ENCODE assay signal across 30 cellular contexts in genomic region chr1:153798468-153798780, GRCh38. TPM values are rescaled to one million over a fixed set of nuclear protein-coding genes. Genes with fewer than 3 reads are reported as not detected.
A peak's percentile ranks its signal among the peaks of the same experiment; 100 is the strongest.
DNase-seq lines count a peak whose midpoint lies in the region; ATAC-seq and TF ChIP-seq lines count a peak whose summit lies in the region.
"Had no signal": no experiment of that assay in that cellular context is flagged by ENCODE, and none has a peak within 500 bp of the region (broad histone marks: within the 10 kb centered on the region; RNA-seq: fewer than 3 reads in every experiment).

No MANE protein-coding gene starts in this region.

- TF ChIP-seq CTCF in osteocyte (IDR thresholded peaks at IDR 0.05) (no peak), progenitor cell of endocrine pancreas (IDR thresholded peaks at IDR 0.05; ENCODE audit: unreplicated experiment) (no peak), WERI-Rb-1 (IDR thresholded peaks at IDR 0.05; ENCODE audit: low read depth, low read length) (no peak)

- DNase-seq in activated CD4-positive, alpha-beta T cell treated with anti-CD3 and anti-CD28 coated beads, Interleukin-2, amount 10 ng/mL, durations not matched to agents 7 days and 5 days, result no peak
- DNase-seq in activated CD4-positive, alpha-beta T cell treated with anti-CD3 and anti-CD28 coated beads for 4 hours, result no peak
- no peak for DNase-seq in CD4-positive, alpha-beta memory T cell
- no peak for DNase-seq in osteocyte (ENCODE audit: extremely low spot score, unreplicated experiment)
- DNase-seq in progenitor cell of endocrine pancreas (ENCODE audit: low spot score, unreplicated experiment), result no peak
- DNase-seq in caudate nucleus (lab: John Stamatoyannopoulos, UW), result no peak
- DNase-seq in WERI-Rb-1, result no peak
- DNase-seq: Caco-2; cortex of kidney; DMS79 treated with DMSO at 0.1 percent for 48 hours; GOT3; hypothalamus; Kasumi-1; left lung; naive thymus-derived CD8-positive, alpha-beta T cell; NCI-H1694; NCI-H2171 treated with DMSO at 0.1 percent for 48 hours; NCI-H524 treated with DMSO at 0.1 percent for 48 hours; NK-92 treated with Interleukin-12 subunit alpha and Interleukin-12 subunit beta, amount 100 ng/mL, for 24 hours; pancreas; SJCRH30; spleen; stimulated activated CD4-positive, alpha-beta T cell treated with anti-CD3 and anti-CD28 coated beads, Interleukin-4, amount 100 ng/mL, for 24 hours; trophoblast cell had no signal

- H3K36me3 ChIP-seq in CD4-positive, alpha-beta memory T cell (ENCODE audit: insufficient read depth, low read length), result no peaks in the 10 kb centered on the region
- H3K36me3 ChIP-seq in WERI-Rb-1, result peaks cover 6% of the 10 kb centered on the region
- H3K36me3 ChIP-seq: adrenal gland, pancreas, Peyer's patch, right atrium auricular region, SJCRH30 had no signal

- peaks cover 43% of the 10 kb centered on the region for H3K4me1 Mint-ChIP-seq in activated CD4-positive, alpha-beta T cell treated with anti-CD3 and anti-CD28 coated beads, Interleukin-2, amount 10 ng/mL, durations not matched to agents 7 days and 5 days
- peaks cover 2 to 18% (median 9%) of the 10 kb centered on the region in 4 donors for H3K4me1 Mint-ChIP-seq in CD4-positive, alpha-beta memory T cell
- peaks cover 5% of the 10 kb centered on the region for H3K4me1 Mint-ChIP-seq in activated T-helper 17 cell treated with anti-CD3 and anti-CD28 coated beads, Interleukin-2, amount 50 U/mL, for 72 hours
- peaks cover 5% of the 10 kb centered on the region for H3K4me1 Mint-ChIP-seq in osteocyte (ENCODE audit: unreplicated experiment)
- H3K4me1 Mint-ChIP-seq in progenitor cell of endocrine pancreas (ENCODE audit: low read depth), result peaks cover 9% of the 10 kb centered on the region

- H3K9me3 Mint-ChIP-seq in activated CD4-positive, alpha-beta T cell treated with anti-CD3 and anti-CD28 coated beads, Interleukin-2, amount 10 ng/mL, durations not matched to agents 7 days and 5 days, result no peaks in the 10 kb centered on the region
- H3K9me3 Mint-ChIP-seq in CD4-positive, alpha-beta memory T cell, result no peaks in the 10 kb centered on the region
- no peaks in the 10 kb centered on the region for H3K9me3 Mint-ChIP-seq in activated T-helper 17 cell treated with anti-CD3 and anti-CD28 coated beads, Interleukin-2, amount 50 U/mL, for 72 hours
- H3K9me3 Mint-ChIP-seq in osteocyte (ENCODE audit: unreplicated experiment) (no peaks in the 10 kb centered on the region), progenitor cell of endocrine pancreas (ENCODE audit: low read depth) (no peaks in the 10 kb centered on the region)
- H3K9me3 Mint-ChIP-seq: naive thymus-derived CD8-positive, alpha-beta T cell had no signal

- H3K27me3 Mint-ChIP-seq in activated CD4-positive, alpha-beta T cell treated with anti-CD3 and anti-CD28 coated beads, Interleukin-2, amount 10 ng/mL, durations not matched to agents 7 days and 5 days, result no peaks in the 10 kb centered on the region
- H3K27me3 Mint-ChIP-seq in CD4-positive, alpha-beta memory T cell, result no peaks in the 10 kb centered on the region
- no peaks in the 10 kb centered on the region for H3K27me3 Mint-ChIP-seq in activated T-helper 17 cell treated with anti-CD3 and anti-CD28 coated beads, Interleukin-2, amount 50 U/mL, for 72 hours
- H3K27me3 Mint-ChIP-seq in osteocyte (ENCODE audit: unreplicated experiment) (no peaks in the 10 kb centered on the region), progenitor cell of endocrine pancreas (no peaks in the 10 kb centered on the region)
- H3K27me3 Mint-ChIP-seq: B cell; naive thymus-derived CD8-positive, alpha-beta T cell had no signal

- H3K27ac Mint-ChIP-seq in activated CD4-positive, alpha-beta T cell treated with anti-CD3 and anti-CD28 coated beads, Interleukin-2, amount 10 ng/mL, durations not matched to agents 7 days and 5 days, result peak overlapping the region; percentile 58
- H3K27ac Mint-ChIP-seq in CD4-positive, alpha-beta memory T cell, result peak overlapping the region in 6 of 7 donors; percentile 4 to 77 (median 39)
- peak overlapping the region; percentile 24 for H3K27ac Mint-ChIP-seq in activated T-helper 17 cell treated with anti-CD3 and anti-CD28 coated beads, Interleukin-2, amount 50 U/mL, for 72 hours
- H3K27ac Mint-ChIP-seq in osteocyte (ENCODE audit: unreplicated experiment) (peak overlapping the region; percentile 3), progenitor cell of endocrine pancreas (no peak overlapping the region)
- H3K27ac Mint-ChIP-seq: B cell had no signal

- no peak overlapping the region for H3K4me3 ChIP-seq in CD4-positive, alpha-beta memory T cell (ENCODE audit: low read length in 2 of 2)
- no peak overlapping the region for H3K4me3 ChIP-seq in WERI-Rb-1 (ENCODE audit: low read depth, low read length)
- H3K4me3 ChIP-seq: adrenal gland, gastroesophageal sphincter, left lung, pancreas, Peyer's patch, right atrium auricular region, SJCRH30, spleen had no signal

- H3K27ac ChIP-seq in CD4-positive, alpha-beta memory T cell (ENCODE audit: low read depth, low read length), result no peak overlapping the region
- H3K27ac ChIP-seq in caudate nucleus (ENCODE audit: low read depth, low read length), result no peak overlapping the region
- H3K27ac ChIP-seq in WERI-Rb-1, result no peak overlapping the region
- H3K27ac ChIP-seq: adrenal gland, gastroesophageal sphincter, left lung, pancreas, Peyer's patch, right atrium auricular region, SJCRH30, spleen had no signal

- intact Hi-C loops in CD4-positive, alpha-beta memory T cell (cut with micrococcal nuclease), result no loop called here

- POLR2A ChIA-PET in activated CD4-positive, alpha-beta T cell treated with anti-CD3 and anti-CD28 coated beads, Interleukin-2, amount 10 ng/mL, durations not matched to agents 7 days and 5 days (lab: Charles Lee), result no interaction called here
- POLR2A ChIA-PET in CD4-positive, alpha-beta memory T cell (lab: Charles Lee; ENCODE audit: partially characterized antibody), result interaction anchor here (1.0 to 3.6 kb wide), 6 partner anchors 125 to 192 kb away, joined by 3 to 17 read pairs (median 6); partner anchors contain the start of genes DENND4B, GATAD2B, RAB13 and RPS27

- CTCF ChIA-PET in activated CD4-positive, alpha-beta T cell treated with anti-CD3 and anti-CD28 coated beads, Interleukin-2, amount 10 ng/mL, durations not matched to agents 7 days and 5 days (lab: Charles Lee), result interaction anchor here (0.8 to 0.9 kb wide), 2 partner anchors 16 to 65 kb away, joined by 3 to 4 read pairs; no protein-coding TSS in a partner anchor
- CTCF ChIA-PET in CD4-positive, alpha-beta memory T cell (lab: Charles Lee; ENCODE audit: partially characterized antibody), result interaction anchor here (1.1 to 9.6 kb wide), 7 partner anchors 16 to 189 kb away, joined by 3 to 169 read pairs (median 4); partner anchors contain the start of genes CREB3L4, DENND4B, RAB13 and RPS27

- no peak overlapping the region for H3K4me3 Mint-ChIP-seq in activated CD4-positive, alpha-beta T cell treated with anti-CD3 and anti-CD28 coated beads, Interleukin-2, amount 10 ng/mL, durations not matched to agents 7 days and 5 days
- no peak overlapping the region for H3K4me3 Mint-ChIP-seq in CD4-positive, alpha-beta memory T cell
- H3K4me3 Mint-ChIP-seq in activated T-helper 17 cell treated with anti-CD3 and anti-CD28 coated beads, Interleukin-2, amount 50 U/mL, for 72 hours, result no peak overlapping the region
- H3K4me3 Mint-ChIP-seq in osteocyte (ENCODE audit: unreplicated experiment) (no peak overlapping the region), progenitor cell of endocrine pancreas (ENCODE audit: low read depth) (no peak overlapping the region)
- H3K4me3 Mint-ChIP-seq: B cell; naive thymus-derived CD8-positive, alpha-beta T cell had no signal

- no peak for ATAC-seq in activated T-helper 17 cell treated with anti-CD3 and anti-CD28 coated beads, Interleukin-2, amount 50 U/mL, for 72 hours (replicated peaks)
- ATAC-seq: gastroesophageal sphincter; left lung; naive thymus-derived CD8-positive, alpha-beta T cell; pancreas had no signal

- H3K9me3 ChIP-seq in CD4-positive, alpha-beta memory T cell (ENCODE audit: control insufficient read depth in 1 of 2, low read length in 2 of 2), result no peaks in the 10 kb centered on the region
- H3K9me3 ChIP-seq in WERI-Rb-1 (ENCODE audit: severe bottlenecking), result no peaks in the 10 kb centered on the region
- H3K9me3 ChIP-seq: adrenal gland, Caco-2, gastroesophageal sphincter, left lung, pancreas, Peyer's patch, right atrium auricular region, SJCRH30, spleen had no signal

- peaks cover 11% of the 10 kb centered on the region for H3K36me3 Mint-ChIP-seq in activated CD4-positive, alpha-beta T cell treated with anti-CD3 and anti-CD28 coated beads, Interleukin-2, amount 10 ng/mL, durations not matched to agents 7 days and 5 days (ENCODE audit: low read depth)
- H3K36me3 Mint-ChIP-seq in CD4-positive, alpha-beta memory T cell, result no peaks in the 10 kb centered on the region
- no peaks in the 10 kb centered on the region for H3K36me3 Mint-ChIP-seq in activated T-helper 17 cell treated with anti-CD3 and anti-CD28 coated beads, Interleukin-2, amount 50 U/mL, for 72 hours (ENCODE audit: low read depth)
- peaks cover 3% of the 10 kb centered on the region for H3K36me3 Mint-ChIP-seq in osteocyte (ENCODE audit: unreplicated experiment)
- no peaks in the 10 kb centered on the region for H3K36me3 Mint-ChIP-seq in progenitor cell of endocrine pancreas (ENCODE audit: insufficient read depth)

- H3K4me1 ChIP-seq in CD4-positive, alpha-beta memory T cell (ENCODE audit: insufficient read depth, low read length), result no peaks in the 10 kb centered on the region
- H3K4me1 ChIP-seq: Caco-2, pancreas, SJCRH30 had no signal

- no peaks in the 10 kb centered on the region for H3K27me3 ChIP-seq in CD4-positive, alpha-beta memory T cell (ENCODE audit: insufficient read depth, low read length)
- no peaks in the 10 kb centered on the region for H3K27me3 ChIP-seq in WERI-Rb-1 (ENCODE audit: insufficient read depth, low read depth, severe bottlenecking)
- H3K27me3 ChIP-seq: adrenal gland, gastroesophageal sphincter, left lung, pancreas, Peyer's patch, right atrium auricular region, SJCRH30, spleen had no signal

RNA-seq across cellular contexts. Expression of gene SLC27A3, which starts 23.2 kb away (rescaled TPM):
- 10 to 100 TPM; 22.2 to 22.9 TPM for total RNA-seq in activated CD4-positive, alpha-beta T cell treated with anti-CD3 and anti-CD28 coated beads, Interleukin-2, amount 10 ng/mL, durations not matched to agents 7 days and 5 days
- total RNA-seq in CD4-positive, alpha-beta memory T cell, result 10 to 100 TPM; 18.2 to 20.5 TPM
- 1 to 10 TPM; 7.9 to 9.2 TPM for polyA plus RNA-seq in CD4-positive, alpha-beta memory T cell
- total RNA-seq in activated T-helper 17 cell treated with anti-CD3 and anti-CD28 coated beads, Interleukin-2, amount 50 U/mL, for 72 hours, result 1 to 10 TPM; 9.7 to 9.8 TPM
- total RNA-seq in osteocyte, result 9.9 and 11.9 TPM in 2 replicates
- total RNA-seq in progenitor cell of endocrine pancreas, result 29.5 and 36.6 TPM in 2 replicates
